ENCODE assay signal across 1 cellular context in genomic region chr3:98623572-98624280, GRCh38.
A peak's percentile ranks its signal among the peaks of the same experiment; 100 is the strongest.
TF ChIP-seq lines count a peak whose summit lies in the region.

No MANE protein-coding gene starts in this region.

TF ChIP-seq in GM23338, 12 proteins besides CTCF, POLR2A, EP300 and RAD21 (continued from another document):
- TF ChIP-seq ZNF462 (CRISPR knock-in tag; IDR thresholded peaks at IDR 0.05) (peak; percentile 91), JUNB (IDR thresholded peaks at IDR 0.05; ENCODE audit: unreplicated experiment) (no peak), ZNF331 (CRISPR knock-in tag; IDR thresholded peaks at IDR 0.05; ENCODE audit: low read depth) (no peak), EZH2phosphoT487 (IDR thresholded peaks at IDR 0.05; ENCODE audit: unreplicated experiment) (no peak), STAT1 (IDR thresholded peaks at IDR 0.05; ENCODE audit: unreplicated experiment) (no peak), NANOG (IDR thresholded peaks at IDR 0.05; ENCODE audit: borderline replicate concordance) (no peak), EZH2 (IDR thresholded peaks at IDR 0.05; ENCODE audit: low read depth, unreplicated experiment) (no peak)
